In the genomic region with DNA sequence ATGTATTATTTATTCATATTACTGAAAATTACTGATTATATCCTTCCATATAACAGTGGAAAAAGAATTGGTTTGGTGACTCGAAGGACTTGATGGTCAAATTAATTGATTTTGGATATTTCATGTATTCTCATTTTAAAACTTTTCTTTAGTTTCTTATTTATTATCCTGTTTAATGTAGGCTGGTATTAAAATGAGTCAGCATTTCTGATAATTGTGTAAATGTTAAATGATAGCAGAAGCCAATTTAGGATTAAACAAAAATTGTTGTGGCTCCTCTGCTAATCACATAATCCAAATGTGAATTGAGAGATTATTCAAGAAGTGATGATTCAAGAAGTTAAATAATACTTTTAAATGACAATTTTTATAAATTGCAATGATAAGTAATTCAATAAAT, we compare ENCODE assay signal across 2 cellular contexts.
TF ChIP-seq lines count a peak whose summit lies in the region.

No MANE protein-coding gene starts in this region.

TF ChIP-seq in A549, 52 proteins besides CTCF, POLR2A, EP300 and RAD21:
- TF ChIP-seq CHD4 (IDR thresholded peaks at IDR 0.05; ENCODE audit: borderline replicate concordance) (no peak), MAFK (IDR thresholded peaks at IDR 0.05; ENCODE audit: partially characterized antibody) (peak; percentile 76), CHD2 (IDR thresholded peaks at IDR 0.05; ENCODE audit: low read length, partially characterized antibody) (no peak), MYC (IDR thresholded peaks at IDR 0.05; ENCODE audit: borderline replicate concordance, low read length) (no peak), TFCP2L1 (CRISPR knock-in tag; IDR thresholded peaks at IDR 0.05) (no peak)

TF ChIP-seq in IMR-90, 13 proteins besides CTCF, POLR2A, EP300 and RAD21:
- TF ChIP-seq, protein P1, sequence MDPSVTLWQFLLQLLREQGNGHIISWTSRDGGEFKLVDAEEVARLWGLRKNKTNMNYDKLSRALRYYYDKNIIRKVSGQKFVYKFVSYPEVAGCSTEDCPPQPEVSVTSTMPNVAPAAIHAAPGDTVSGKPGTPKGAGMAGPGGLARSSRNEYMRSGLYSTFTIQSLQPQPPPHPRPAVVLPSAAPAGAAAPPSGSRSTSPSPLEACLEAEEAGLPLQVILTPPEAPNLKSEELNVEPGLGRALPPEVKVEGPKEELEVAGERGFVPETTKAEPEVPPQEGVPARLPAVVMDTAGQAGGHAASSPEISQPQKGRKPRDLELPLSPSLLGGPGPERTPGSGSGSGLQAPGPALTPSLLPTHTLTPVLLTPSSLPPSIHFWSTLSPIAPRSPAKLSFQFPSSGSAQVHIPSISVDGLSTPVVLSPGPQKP (IDR thresholded peaks at IDR 0.05; ENCODE audit: borderline replicate concordance, low read depth, low read length) = no peak
- TF ChIP-seq CHD1 (IDR thresholded peaks at IDR 0.05; ENCODE audit: low read depth, low read length) = no peak
- TF ChIP-seq NFE2L2 (IDR thresholded peaks at IDR 0.05; ENCODE audit: low read depth, low read length) = 0 out of 2 replicates have a peak, but pooled peaks have one; percentile 28
- TF ChIP-seq FOS (IDR thresholded peaks at IDR 0.05; ENCODE audit: low read depth, low read length) = no peak
- TF ChIP-seq RCOR1 (IDR thresholded peaks at IDR 0.05; ENCODE audit: insufficient replicate concordance, low read length) = no peak
- TF ChIP-seq MAFK (IDR thresholded peaks at IDR 0.05; ENCODE audit: low read depth, low read length) = peak; percentile 75
